32 cellular contexts compared by ENCODE assay signal in genomic region chr11:61632096-61632495, GRCh38. TPM values are rescaled to one million over a fixed set of nuclear protein-coding genes. Genes with fewer than 3 reads are reported as not detected.
DNase-seq lines count a peak whose midpoint lies in the region; ATAC-seq, FAIRE-seq and TF ChIP-seq lines count a peak whose summit lies in the region.
"Had no signal": no experiment of that assay in that cellular context is flagged by ENCODE, and none has a peak within 500 bp of the region (broad histone marks: within the 10 kb centered on the region; RNA-seq: fewer than 3 reads in every experiment).

No MANE protein-coding gene starts in this region.

- TF ChIP-seq CTCF in D721Med (IDR thresholded peaks at IDR 0.05; ENCODE audit: insufficient read depth, missing control alignments) (no peak), NB4 (IDR thresholded peaks at IDR 0.05; ENCODE audit: low read depth, low read length) (no peak), osteoblast (IDR thresholded peaks at IDR 0.05; ENCODE audit: extremely low read depth, low read depth, low read length) (no peak)

- H3K9me3 ChIP-seq in osteoblast (ENCODE audit: low read depth, low read length), result no peaks in the 10 kb centered on the region
- H3K9me3 ChIP-seq: adrenal gland, HAP-1, left ventricle myocardium inferior, sigmoid colon, thyroid gland had no signal

- H3K4me2 ChIP-seq in osteoblast (ENCODE audit: insufficient read depth, low read length), result peak overlapping the region; percentile 22
- H3K4me2 ChIP-seq: hepatocyte had no signal

- H3K4me3 Mint-ChIP-seq in activated CD8-positive, alpha-beta memory T cell treated with anti-CD3 and anti-CD28 coated beads, Interleukin-2, amount 10 ng/mL, durations not matched to agents 7 days and 5 days, result no peak overlapping the region
- H3K4me3 Mint-ChIP-seq: activated CD4-positive, alpha-beta T cell treated with anti-CD3 and anti-CD28 coated beads, Interleukin-2, amount 10 ng/mL, durations not matched to agents 7 days and 5 days; activated T-cell treated with anti-CD3 and anti-CD28 coated beads, Interleukin-2, amount 50 U/mL, for 72 hours; CD4-positive, CD25-positive, alpha-beta regulatory T cell; naive thymus-derived CD8-positive, alpha-beta T cell; stimulated activated naive CD8-positive, alpha-beta T cell treated with anti-CD3 and anti-CD28 coated beads, Interleukin-15, Interleukin-2, amounts not matched to agents 100 ng/mL and 50 ng/mL, for 24 hours had no signal

- peaks cover 20% of the 10 kb centered on the region for H3K4me1 ChIP-seq in osteoblast (ENCODE audit: insufficient read depth, low read length)
- H3K4me1 ChIP-seq: HAP-1, sigmoid colon had no signal

- peaks cover 7% of the 10 kb centered on the region for H3K4me1 Mint-ChIP-seq in activated CD8-positive, alpha-beta memory T cell treated with anti-CD3 and anti-CD28 coated beads, Interleukin-2, amount 10 ng/mL, durations not matched to agents 7 days and 5 days
- H3K4me1 Mint-ChIP-seq: CD4-positive, CD25-positive, alpha-beta regulatory T cell; naive thymus-derived CD8-positive, alpha-beta T cell had no signal

- ATAC-seq in activated CD8-positive, alpha-beta memory T cell treated with anti-CD3 and anti-CD28 coated beads, Interleukin-2, amount 10 ng/mL, durations not matched to agents 7 days and 5 days, result no peak
- no peak for ATAC-seq in HG02642 (IDR thresholded peaks at IDR 0.05; ENCODE audit: poor library complexity, unreplicated experiment)
- ATAC-seq in HG03280 (IDR thresholded peaks at IDR 0.05; ENCODE audit: unreplicated experiment), result no peak
- ATAC-seq: activated T-cell treated with anti-CD3 and anti-CD28 coated beads, Interleukin-2, amount 50 U/mL, for 72 hours; naive thymus-derived CD8-positive, alpha-beta T cell; Right ventricle myocardium inferior had no signal

- no peaks in the 10 kb centered on the region for H4K20me1 ChIP-seq in osteoblast (ENCODE audit: insufficient read depth, low read length)

- H3K36me3 Mint-ChIP-seq in activated CD8-positive, alpha-beta memory T cell treated with anti-CD3 and anti-CD28 coated beads, Interleukin-2, amount 10 ng/mL, durations not matched to agents 7 days and 5 days, result no peaks in the 10 kb centered on the region
- H3K36me3 Mint-ChIP-seq: CD4-positive, CD25-positive, alpha-beta regulatory T cell; naive thymus-derived CD8-positive, alpha-beta T cell had no signal

- DNase-seq in D721Med (ENCODE audit: insufficient read length, low spot score), result peak; percentile 12
- peak; percentile 28 for DNase-seq in NB4 (ENCODE audit: low read depth)
- DNase-seq in amniotic epithelial cell (ENCODE audit: low read depth), result peak; percentile 68
- peak; percentile 65 for DNase-seq in osteoblast (ENCODE audit: insufficient read length, low spot score, missing footprints)
- DNase-seq in activated CD8-positive, alpha-beta memory T cell treated with anti-CD3 and anti-CD28 coated beads, Interleukin-2, amount 10 ng/mL, durations not matched to agents 7 days and 5 days, result no peak
- DNase-seq: activated CD4-positive, alpha-beta T cell treated with anti-CD3 and anti-CD28 coated beads, Interleukin-2, amount 10 ng/mL, durations not matched to agents 7 days and 5 days; activated naive CD4-positive, alpha-beta T cell treated with Interleukin-2 at 50 U/mL for 16 hours; activated T-cell treated with anti-CD3 and anti-CD28 coated beads, Interleukin-2, amount 50 U/mL, for 72 hours; adrenal gland; CD4-positive, CD25-positive, alpha-beta regulatory T cell; effector memory CD4-positive, alpha-beta T cell; foreskin melanocyte; Kasumi-1; left ventricle myocardium inferior; midbrain; naive thymus-derived CD8-positive, alpha-beta T cell; NCI-H2081; NCI-H526 treated with DMSO at 0.1 percent for 48 hours; OCI-M1; sigmoid colon; T-helper 9 cell; thyroid gland; WERI-Rb-1 had no signal

- no peaks in the 10 kb centered on the region for H3K27me3 ChIP-seq in osteoblast (ENCODE audit: insufficient read depth, low read length)
- H3K27me3 ChIP-seq: adrenal gland, hepatocyte, thyroid gland had no signal

- no peak overlapping the region for H3K27ac ChIP-seq in osteoblast (ENCODE audit: low read depth, low read length)
- H3K27ac ChIP-seq: adrenal gland, hepatocyte, left ventricle myocardium inferior, sigmoid colon, thyroid gland, WERI-Rb-1 had no signal

- H3K9me3 Mint-ChIP-seq in activated CD8-positive, alpha-beta memory T cell treated with anti-CD3 and anti-CD28 coated beads, Interleukin-2, amount 10 ng/mL, durations not matched to agents 7 days and 5 days (ENCODE audit: low read depth), result no peaks in the 10 kb centered on the region
- H3K9me3 Mint-ChIP-seq: activated CD4-positive, alpha-beta T cell treated with anti-CD3 and anti-CD28 coated beads, Interleukin-2, amount 10 ng/mL, durations not matched to agents 7 days and 5 days; activated T-cell treated with anti-CD3 and anti-CD28 coated beads, Interleukin-2, amount 50 U/mL, for 72 hours; stimulated activated naive CD8-positive, alpha-beta T cell treated with anti-CD3 and anti-CD28 coated beads, Interleukin-15, Interleukin-2, amounts not matched to agents 100 ng/mL and 50 ng/mL, for 24 hours had no signal

- FAIRE-seq in D721Med (lab: Jason Lieb, UNC), result no peak
- FAIRE-seq: bronchial epithelial cell, colon, GM18507 had no signal

- no peaks in the 10 kb centered on the region for H3K36me3 ChIP-seq in osteoblast (ENCODE audit: insufficient read depth, low read length)
- H3K36me3 ChIP-seq: adrenal gland, HAP-1, left ventricle myocardium inferior, sigmoid colon, thyroid gland, WERI-Rb-1 had no signal

- TF ChIP-seq POLR2A in NB4 (IDR thresholded peaks at IDR 0.05; ENCODE audit: extremely low read depth, insufficient read length), result no peak

- H3K4me3 ChIP-seq in NB4 (ENCODE audit: low read depth, low read length) (no peak overlapping the region), osteoblast (ENCODE audit: insufficient read depth, low read length) (no peak overlapping the region)
- H3K4me3 ChIP-seq: adrenal gland, HAP-1, hepatocyte, left ventricle myocardium inferior, sigmoid colon, thyroid gland had no signal

- no peak overlapping the region for H3K27ac Mint-ChIP-seq in activated CD8-positive, alpha-beta memory T cell treated with anti-CD3 and anti-CD28 coated beads, Interleukin-2, amount 10 ng/mL, durations not matched to agents 7 days and 5 days
- H3K27ac Mint-ChIP-seq: activated CD4-positive, alpha-beta T cell treated with anti-CD3 and anti-CD28 coated beads, Interleukin-2, amount 10 ng/mL, durations not matched to agents 7 days and 5 days; activated T-cell treated with anti-CD3 and anti-CD28 coated beads, Interleukin-2, amount 50 U/mL, for 72 hours; CD4-positive, CD25-positive, alpha-beta regulatory T cell; naive thymus-derived CD8-positive, alpha-beta T cell; stimulated activated naive CD8-positive, alpha-beta T cell treated with anti-CD3 and anti-CD28 coated beads, Interleukin-15, Interleukin-2, amounts not matched to agents 100 ng/mL and 50 ng/mL, for 24 hours had no signal

- no peak overlapping the region for H2AFZ ChIP-seq in osteoblast (ENCODE audit: low read length)
- H2AFZ ChIP-seq: hepatocyte had no signal

- peaks cover 8% of the 10 kb centered on the region for H3K27me3 Mint-ChIP-seq in activated CD8-positive, alpha-beta memory T cell treated with anti-CD3 and anti-CD28 coated beads, Interleukin-2, amount 10 ng/mL, durations not matched to agents 7 days and 5 days

- H3K79me2 ChIP-seq in osteoblast (ENCODE audit: insufficient read depth, low read length), result no peaks in the 10 kb centered on the region
- H3K79me2 ChIP-seq: hepatocyte had no signal

- CTCF ChIA-PET in activated CD8-positive, alpha-beta memory T cell treated with anti-CD3 and anti-CD28 coated beads, Interleukin-2, amount 10 ng/mL, durations not matched to agents 7 days and 5 days (lab: Charles Lee), result no interaction called here

RNA-seq across cellular contexts. Expression of gene DAGLA, which starts 48.1 kb away (rescaled TPM):
- 2.9 and 3.6 TPM in 2 replicates for total RNA-seq in osteoblast
- not detected for total RNA-seq in activated CD8-positive, alpha-beta memory T cell treated with anti-CD3 and anti-CD28 coated beads, Interleukin-2, amount 10 ng/mL, durations not matched to agents 7 days and 5 days

RNA-seq across cellular contexts. Expression of gene SYT7, which starts 51.2 kb away (rescaled TPM):
- 3.6 and 6.8 TPM in 2 replicates for total RNA-seq in osteoblast
- total RNA-seq in activated CD8-positive, alpha-beta memory T cell treated with anti-CD3 and anti-CD28 coated beads, Interleukin-2, amount 10 ng/mL, durations not matched to agents 7 days and 5 days, result not detected
- total RNA-seq: activated CD4-positive, alpha-beta T cell treated with anti-CD3 and anti-CD28 coated beads, Interleukin-2, amount 10 ng/mL, durations not matched to agents 7 days and 5 days; activated T-cell treated with anti-CD3 and anti-CD28 coated beads, Interleukin-2, amount 50 U/mL, for 72 hours; naive thymus-derived CD8-positive, alpha-beta T cell had no signal
